In the genomic region with DNA sequence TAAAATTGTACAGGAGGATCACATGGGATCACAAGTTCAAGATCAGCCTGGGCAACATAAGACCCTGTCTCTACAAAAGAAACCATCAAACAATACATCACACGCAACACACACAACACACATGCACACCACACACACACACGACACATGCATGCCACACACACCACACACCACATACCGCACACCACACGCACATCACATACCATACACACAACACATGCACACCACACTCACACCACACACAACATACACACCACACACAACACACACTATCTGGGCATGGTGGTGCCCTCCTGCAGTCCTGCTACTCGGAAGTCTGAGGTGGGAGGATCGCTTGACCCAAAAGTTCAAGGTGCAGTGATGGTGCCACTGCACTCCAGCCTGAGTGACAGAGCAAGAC, we compare ENCODE assay signal across 28 cellular contexts.
"Had no signal": no experiment of that assay in that cellular context is flagged by ENCODE, and none has a peak within 500 bp of the region (broad histone marks: within the 10 kb centered on the region; RNA-seq: fewer than 3 reads in every experiment).

No MANE protein-coding gene starts in this region.

- H3K4me3 ChIP-seq: gastrocnemius medialis, hepatocyte, left ventricle myocardium inferior, lung, mucosa of descending colon, skin epidermis, upper lobe of left lung had no signal

- H3K9me3 ChIP-seq: gastrocnemius medialis, left ventricle myocardium inferior, mucosa of descending colon, upper lobe of left lung had no signal

- H3K4me2 ChIP-seq: hepatocyte had no signal

- H2AFZ ChIP-seq: hepatocyte had no signal

- H3K4me1 Mint-ChIP-seq: activated naive CD8-positive, alpha-beta T cell treated with anti-CD3 and anti-CD28 coated beads, Interleukin-2, amount 50 U/mL, for 24 hours; stimulated activated naive CD8-positive, alpha-beta T cell treated with anti-CD3 and anti-CD28 coated beads, Interleukin-15, amount 100 ng/mL, for 72 hours had no signal

- H3K4me1 ChIP-seq: gastrocnemius medialis had no signal

- DNase-seq: activated CD4-positive, alpha-beta memory T cell treated with anti-CD3 and anti-CD28 coated beads for 36 hours; activated CD4-positive, alpha-beta T cell treated with anti-CD3 and anti-CD28 coated beads, Interleukin-2, amount 10 ng/mL, durations not matched to agents 24 days and 14 days; activated naive CD8-positive, alpha-beta T cell treated with anti-CD3 and anti-CD28 coated beads, Interleukin-2, amount 50 U/mL, for 24 hours; activated T-cell treated with anti-CD3 and anti-CD28 coated beads, Interleukin-2, amount 50 U/mL, for 4 hours; amygdala; dermis blood vessel endothelial cell; effector CD4-positive, alpha-beta T cell; gastrocnemius medialis; islet precursor cell; left ventricle myocardium inferior; mucosa of descending colon; stimulated activated CD4-positive, alpha-beta T cell treated with anti-CD3 and anti-CD28 coated beads, Interleukin-4, amount 100 ng/mL, for 24 hours; stimulated activated naive CD8-positive, alpha-beta T cell treated with anti-CD3 and anti-CD28 coated beads, Interleukin-15, amount 100 ng/mL, for 72 hours; substantia nigra; T-helper 9 cell; upper lobe of left lung; WERI-Rb-1 had no signal

- H3K27ac ChIP-seq: gastrocnemius medialis, left ventricle myocardium inferior, skin epidermis, upper lobe of left lung, WERI-Rb-1 had no signal

- H3K4me3 Mint-ChIP-seq: activated CD4-positive, alpha-beta memory T cell treated with anti-CD3 and anti-CD28 coated beads for 36 hours; activated CD4-positive, alpha-beta T cell treated with anti-CD3 and anti-CD28 coated beads, Interleukin-2, amount 10 ng/mL, durations not matched to agents 24 days and 14 days; activated naive CD4-positive, alpha-beta T cell treated with anti-CD3 and anti-CD28 coated beads, Interleukin-2, amount 50 U/mL, for 24 hours; activated naive CD8-positive, alpha-beta T cell treated with anti-CD3 and anti-CD28 coated beads, Interleukin-2, amount 50 U/mL, for 24 hours; activated T-cell treated with anti-CD3 and anti-CD28 coated beads, Interleukin-2, amount 50 U/mL, for 4 hours; natural killer cell treated with Interleukin-12 subunit alpha and Interleukin-12 subunit beta and Interleukin-15 and Interleukin-18, amount 100 ng/mL, for 72 hours; stimulated activated effector memory CD8-positive, alpha-beta T cell treated with anti-CD3 and anti-CD28 coated beads, Interleukin-12 subunit alpha, Interleukin-12 subunit beta, amount 100 ng/mL, for 72 hours; stimulated activated naive CD8-positive, alpha-beta T cell treated with anti-CD3 and anti-CD28 coated beads, Interleukin-15, amount 100 ng/mL, for 72 hours; T-helper 1 cell treated with Interleukin-12 subunit alpha and Interleukin-12 subunit beta and Interleukin-4 antibody, amounts not matched to agents 30 μg/mL and 1 μg/mL, for 36 hours had no signal

- H3K36me3 Mint-ChIP-seq: activated CD4-positive, alpha-beta memory T cell treated with anti-CD3 and anti-CD28 coated beads for 36 hours; activated naive CD4-positive, alpha-beta T cell treated with anti-CD3 and anti-CD28 coated beads, Interleukin-2, amount 50 U/mL, for 24 hours; stimulated activated effector memory CD8-positive, alpha-beta T cell treated with anti-CD3 and anti-CD28 coated beads, Interleukin-12 subunit alpha, Interleukin-12 subunit beta, amount 100 ng/mL, for 72 hours had no signal

- H3K36me3 ChIP-seq: gastrocnemius medialis, left ventricle myocardium inferior, upper lobe of left lung, WERI-Rb-1 had no signal

- H3K27ac Mint-ChIP-seq: activated CD4-positive, alpha-beta memory T cell treated with anti-CD3 and anti-CD28 coated beads for 36 hours; activated CD4-positive, alpha-beta T cell treated with anti-CD3 and anti-CD28 coated beads, Interleukin-2, amount 10 ng/mL, durations not matched to agents 24 days and 14 days; activated naive CD4-positive, alpha-beta T cell treated with anti-CD3 and anti-CD28 coated beads, Interleukin-2, amount 50 U/mL, for 24 hours; activated naive CD8-positive, alpha-beta T cell treated with anti-CD3 and anti-CD28 coated beads, Interleukin-2, amount 50 U/mL, for 24 hours; stimulated activated effector memory CD8-positive, alpha-beta T cell treated with anti-CD3 and anti-CD28 coated beads, Interleukin-12 subunit alpha, Interleukin-12 subunit beta, amount 100 ng/mL, for 72 hours; stimulated activated naive CD8-positive, alpha-beta T cell treated with anti-CD3 and anti-CD28 coated beads, Interleukin-15, amount 100 ng/mL, for 72 hours; T-helper 1 cell treated with Interleukin-12 subunit alpha and Interleukin-12 subunit beta and Interleukin-4 antibody, amounts not matched to agents 30 μg/mL and 1 μg/mL, for 36 hours had no signal

- ATAC-seq: activated CD4-positive, CD25-positive, alpha-beta regulatory T cell treated with anti-CD3 and anti-CD28 coated beads, Interleukin-2, amount 50 U/mL, for 24 hours; activated naive CD8-positive, alpha-beta T cell treated with anti-CD3 and anti-CD28 coated beads, Interleukin-2, amount 50 U/mL, for 24 hours; activated T-cell treated with anti-CD3 and anti-CD28 coated beads, Interleukin-2, amount 50 U/mL, for 4 hours; gastrocnemius medialis; mucosa of descending colon; natural killer cell treated with Interleukin-12 subunit alpha and Interleukin-12 subunit beta and Interleukin-15 and Interleukin-18, amount 100 ng/mL, for 72 hours; sciatic nerve; stimulated activated effector memory CD8-positive, alpha-beta T cell treated with anti-CD3 and anti-CD28 coated beads, Interleukin-12 subunit alpha, Interleukin-12 subunit beta, amount 100 ng/mL, for 72 hours; stimulated activated naive CD8-positive, alpha-beta T cell treated with anti-CD3 and anti-CD28 coated beads, Interleukin-15, amount 100 ng/mL, for 72 hours had no signal

- FAIRE-seq: colon, TTC549 had no signal

- H3K79me2 ChIP-seq: hepatocyte had no signal

- H3K9me3 Mint-ChIP-seq: activated naive CD4-positive, alpha-beta T cell treated with anti-CD3 and anti-CD28 coated beads, Interleukin-2, amount 50 U/mL, for 24 hours; activated T-cell treated with anti-CD3 and anti-CD28 coated beads, Interleukin-2, amount 50 U/mL, for 4 hours; natural killer cell treated with Interleukin-12 subunit alpha and Interleukin-12 subunit beta and Interleukin-15 and Interleukin-18, amount 100 ng/mL, for 72 hours had no signal

- H3K27me3 ChIP-seq: hepatocyte, upper lobe of left lung had no signal

- H3K27me3 Mint-ChIP-seq: activated CD4-positive, alpha-beta memory T cell treated with anti-CD3 and anti-CD28 coated beads for 36 hours; activated CD4-positive, alpha-beta T cell treated with anti-CD3 and anti-CD28 coated beads, Interleukin-2, amount 10 ng/mL, durations not matched to agents 24 days and 14 days; activated naive CD4-positive, alpha-beta T cell treated with anti-CD3 and anti-CD28 coated beads, Interleukin-2, amount 50 U/mL, for 24 hours; activated naive CD8-positive, alpha-beta T cell treated with anti-CD3 and anti-CD28 coated beads, Interleukin-2, amount 50 U/mL, for 24 hours; natural killer cell treated with Interleukin-12 subunit alpha and Interleukin-12 subunit beta and Interleukin-15 and Interleukin-18, amount 100 ng/mL, for 72 hours; stimulated activated naive CD8-positive, alpha-beta T cell treated with anti-CD3 and anti-CD28 coated beads, Interleukin-15, amount 100 ng/mL, for 72 hours had no signal
